17 cellular contexts compared by ENCODE assay signal in the genomic region with DNA sequence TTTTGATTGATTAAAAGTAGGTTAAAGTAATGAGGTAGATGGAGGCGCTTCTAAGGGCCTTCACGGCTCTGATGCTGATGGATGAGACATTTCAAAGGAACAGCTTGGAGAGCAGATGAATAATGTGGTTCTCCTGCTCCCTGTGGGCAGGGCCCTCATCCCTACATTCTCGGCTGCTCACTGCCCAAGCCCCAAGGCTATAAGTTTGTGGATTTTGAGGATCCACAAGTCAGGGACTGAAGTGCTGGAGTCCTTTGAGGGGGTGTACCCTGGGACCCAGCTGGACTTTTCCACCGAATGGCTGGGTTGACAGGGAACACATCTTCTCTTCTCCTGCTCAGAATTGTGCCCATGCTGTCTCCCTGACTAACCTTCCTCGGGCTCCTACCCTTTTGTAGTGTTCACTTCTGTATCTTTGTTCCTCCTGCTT. TPM values are rescaled to one million over a fixed set of nuclear protein-coding genes. Genes with fewer than 3 reads are reported as not detected.
DNase-seq lines count a peak whose midpoint lies in the region; ATAC-seq and TF ChIP-seq lines count a peak whose summit lies in the region.
"Had no signal": no experiment of that assay in that cellular context is flagged by ENCODE, and none has a peak within 500 bp of the region (broad histone marks: within the 10 kb centered on the region; RNA-seq: fewer than 3 reads in every experiment).

No MANE protein-coding gene starts in this region.

- no peaks in the 10 kb centered on the region for H3K9me3 Mint-ChIP-seq in activated CD8-positive, alpha-beta memory T cell treated with anti-CD3 and anti-CD28 coated beads, Interleukin-2, amount 10 ng/mL, durations not matched to agents 7 days and 5 days (ENCODE audit: low read depth)
- H3K9me3 Mint-ChIP-seq: CD4-positive, alpha-beta T cell; HFFc6 had no signal

- H3K4me1 Mint-ChIP-seq in activated CD8-positive, alpha-beta memory T cell treated with anti-CD3 and anti-CD28 coated beads, Interleukin-2, amount 10 ng/mL, durations not matched to agents 7 days and 5 days = no peaks in the 10 kb centered on the region

- CTCF ChIA-PET in activated CD8-positive, alpha-beta memory T cell treated with anti-CD3 and anti-CD28 coated beads, Interleukin-2, amount 10 ng/mL, durations not matched to agents 7 days and 5 days (lab: Charles Lee) = no interaction called here

- no peak for TF ChIP-seq EP300 in suprapubic skin (IDR thresholded peaks at IDR 0.05)

- no peaks in the 10 kb centered on the region for H3K27me3 ChIP-seq in suprapubic skin

- no peaks in the 10 kb centered on the region for H3K9me3 ChIP-seq in suprapubic skin

- ATAC-seq in activated CD8-positive, alpha-beta memory T cell treated with anti-CD3 and anti-CD28 coated beads, Interleukin-2, amount 10 ng/mL, durations not matched to agents 7 days and 5 days = no peak
- no peak for ATAC-seq in HG02642 (IDR thresholded peaks at IDR 0.05; ENCODE audit: poor library complexity, unreplicated experiment)

- TF ChIP-seq CTCF in suprapubic skin (IDR thresholded peaks at IDR 0.05) = no peak

- peak; percentile 15 for DNase-seq in activated CD8-positive, alpha-beta memory T cell treated with anti-CD3 and anti-CD28 coated beads, Interleukin-2, amount 10 ng/mL, durations not matched to agents 7 days and 5 days
- no peak for DNase-seq in activated CD8-positive, alpha-beta memory T cell treated with anti-CD3 and anti-CD28 coated beads, Interleukin-2, amount 50 U/mL, for 48 hours
- DNase-seq in islet precursor cell = peak; percentile 19
- DNase-seq in suprapubic skin (ENCODE audit: low spot score in 2 of 2) = peak in 1 of 2 donors; percentile 70
- no peak for DNase-seq in hippocampal formation (lab: John Stamatoyannopoulos, UW)
- DNase-seq in T-helper 2 cell = no peak
- DNase-seq: 8988T; AML-193; C1 segment of cervical spinal cord; CD4-positive, alpha-beta T cell; DMS79 treated with DMSO at 0.1 percent for 48 hours; EL; GDM1; HCEC 1CT; HFFc6 had no signal

- H3K4me3 ChIP-seq in suprapubic skin = no peak overlapping the region

- no peaks in the 10 kb centered on the region for H3K36me3 ChIP-seq in suprapubic skin

- peaks cover 49% of the 10 kb centered on the region for H3K4me1 ChIP-seq in suprapubic skin

- H3K27me3 Mint-ChIP-seq in activated CD8-positive, alpha-beta memory T cell treated with anti-CD3 and anti-CD28 coated beads, Interleukin-2, amount 10 ng/mL, durations not matched to agents 7 days and 5 days = peaks cover 7% of the 10 kb centered on the region

- H3K4me3 Mint-ChIP-seq in activated CD8-positive, alpha-beta memory T cell treated with anti-CD3 and anti-CD28 coated beads, Interleukin-2, amount 10 ng/mL, durations not matched to agents 7 days and 5 days = no peak overlapping the region
- H3K4me3 Mint-ChIP-seq: CD4-positive, alpha-beta T cell; HFFc6 had no signal

- H3K36me3 Mint-ChIP-seq in activated CD8-positive, alpha-beta memory T cell treated with anti-CD3 and anti-CD28 coated beads, Interleukin-2, amount 10 ng/mL, durations not matched to agents 7 days and 5 days = no peaks in the 10 kb centered on the region

- H3K27ac ChIP-seq in suprapubic skin = peak overlapping the region; percentile 64
- H3K27ac ChIP-seq: HL-60 had no signal

- H3K27ac Mint-ChIP-seq in activated CD8-positive, alpha-beta memory T cell treated with anti-CD3 and anti-CD28 coated beads, Interleukin-2, amount 10 ng/mL, durations not matched to agents 7 days and 5 days = no peak overlapping the region
- H3K27ac Mint-ChIP-seq: CD4-positive, alpha-beta T cell; HFFc6 had no signal

- WGBS in suprapubic skin = 33% methylated on average over 5 of the region's 5 CpGs

- TF ChIP-seq POLR2A in suprapubic skin (IDR thresholded peaks at IDR 0.05) = no peak

RNA-seq across cellular contexts. Expression of gene CXCL14, which starts 21.4 kb away (rescaled TPM):
- not detected for total RNA-seq in activated CD8-positive, alpha-beta memory T cell treated with anti-CD3 and anti-CD28 coated beads, Interleukin-2, amount 10 ng/mL, durations not matched to agents 7 days and 5 days
- 100 to 1,000 TPM; 247 to 781 (median 334) TPM for total RNA-seq in suprapubic skin
- total RNA-seq: CD4-positive, alpha-beta T cell had no signal

Comparison
In these comparisons a context has a peak if more than half of its experiments do, and no peak if none do; other contexts are left out.
1. DNase-seq: peak in activated CD8-positive, alpha-beta memory T cell treated with anti-CD3 and anti-CD28 coated beads, Interleukin-2, amount 10 ng/mL, durations not matched to agents 7 days and 5 days (single experiment) and islet precursor cell (single experiment); none in activated CD8-positive, alpha-beta memory T cell treated with anti-CD3 and anti-CD28 coated beads, Interleukin-2, amount 50 U/mL, for 48 hours (single experiment), hippocampal formation (0 of 2) and T-helper 2 cell (0 of 5).
2. RNA of gene CXCL14, which starts 21.4 kb away (total RNA-seq): 247 to 781 TPM in suprapubic skin; not detected in activated CD8-positive, alpha-beta memory T cell treated with anti-CD3 and anti-CD28 coated beads, Interleukin-2, amount 10 ng/mL, durations not matched to agents 7 days and 5 days; every median in the first group is over 100 times any median in the second.